Comparison of ENCODE assay signal across 28 cellular contexts in genomic region chr13:24360106-24360505, GRCh38. TPM values are rescaled to one million over a fixed set of nuclear protein-coding genes. Genes with fewer than 3 reads are reported as not detected.
DNase-seq lines count a peak whose midpoint lies in the region; ATAC-seq, FAIRE-seq and TF ChIP-seq lines count a peak whose summit lies in the region.
"Had no signal": no experiment of that assay in that cellular context is flagged by ENCODE, and none has a peak within 500 bp of the region (broad histone marks: within the 10 kb centered on the region; RNA-seq: fewer than 3 reads in every experiment).

No MANE protein-coding gene starts in this region.

- no peaks in the 10 kb centered on the region for H3K9me3 ChIP-seq in esophagus muscularis mucosa
- no peaks in the 10 kb centered on the region for H3K9me3 ChIP-seq in mucosa of rectum (ENCODE audit: control insufficient read depth in 2 of 2, low read length in 2 of 2)
- H3K9me3 ChIP-seq in osteoblast (ENCODE audit: low read depth, low read length): no peaks in the 10 kb centered on the region
- H3K9me3 ChIP-seq: A549; BLaER1 treated with 17β-estradiol and CSF1 and Interleukin-3, amounts not matched to agents 10 nM and 100 nM had no signal

- H3K4me2 ChIP-seq in osteoblast (ENCODE audit: insufficient read depth, low read length): no peak overlapping the region
- H3K4me2 ChIP-seq: A549; BLaER1 treated with 17β-estradiol and CSF1 and Interleukin-3, amounts not matched to agents 10 nM and 100 nM had no signal

- FAIRE-seq in bronchial epithelial cell (lab: Jason Lieb, UNC): peak; percentile 50
- FAIRE-seq: A549, D721Med, GM12891, GM18507 had no signal

- no peak for TF ChIP-seq CTCF in bronchial epithelial cell (IDR thresholded peaks at IDR 0.05; ENCODE audit: insufficient read depth, low read length, severe bottlenecking)
- no peak for TF ChIP-seq CTCF in esophagus muscularis mucosa (IDR thresholded peaks at IDR 0.05)
- TF ChIP-seq CTCF in osteoblast (IDR thresholded peaks at IDR 0.05; ENCODE audit: extremely low read depth, low read depth, low read length): no peak

- H3K4me1 ChIP-seq in esophagus muscularis mucosa (no peaks in the 10 kb centered on the region), mucosa of rectum (ENCODE audit: control insufficient read depth in 2 of 2, insufficient read depth in 2 of 2, low read length in 2 of 2) (peaks cover 10 to 17% of the 10 kb centered on the region in 2 donors), osteoblast (ENCODE audit: insufficient read depth, low read length) (no peaks in the 10 kb centered on the region)
- H3K4me1 ChIP-seq: A549; BE2C; BLaER1 treated with 17β-estradiol and CSF1 and Interleukin-3, amounts not matched to agents 10 nM and 100 nM had no signal

- H3K79me2 ChIP-seq in osteoblast (ENCODE audit: insufficient read depth, low read length): no peaks in the 10 kb centered on the region

- no peak for TF ChIP-seq POLR2A in esophagus muscularis mucosa (IDR thresholded peaks at IDR 0.05; ENCODE audit: low read depth)

- DNase-seq in bronchial epithelial cell (ENCODE audit: low read depth): no peak
- DNase-seq in esophagus muscularis mucosa (ENCODE audit: extremely low spot score): peak; percentile 34
- DNase-seq in osteoblast (ENCODE audit: insufficient read length, low spot score, missing footprints): peak; percentile 4
- DNase-seq in SIG-M5 (lab: John Stamatoyannopoulos, UW): no peak
- DNase-seq: 8988T; ACHN; AML-193; BE2C; CD4-positive, alpha-beta T cell; CD8-positive, alpha-beta memory T cell; DMS 273 treated with DMSO at 0.1 percent for 48 hours; DMS53; DMS79 treated with DMSO at 0.1 percent for 48 hours; GF-D8; GM23248; H7; HCEC 1CT had no signal

- H3K27me3 ChIP-seq in bronchial epithelial cell (ENCODE audit: control insufficient read depth, insufficient read depth, low read length) (no peaks in the 10 kb centered on the region), esophagus muscularis mucosa (no peaks in the 10 kb centered on the region), mucosa of rectum (ENCODE audit: control insufficient read depth in 2 of 2, insufficient read depth in 2 of 2, low read length in 2 of 2) (no peaks in the 10 kb centered on the region), osteoblast (ENCODE audit: insufficient read depth, low read length) (no peaks in the 10 kb centered on the region)
- H3K27me3 ChIP-seq: BE2C; BLaER1 treated with 17β-estradiol and CSF1 and Interleukin-3, amounts not matched to agents 10 nM and 100 nM had no signal

- intact Hi-C loops in esophagus muscularis mucosa (cut with DNase I): no loop called here

- no peaks in the 10 kb centered on the region for H4K20me1 ChIP-seq in osteoblast (ENCODE audit: insufficient read depth, low read length)
- H4K20me1 ChIP-seq: BLaER1 treated with 17β-estradiol and CSF1 and Interleukin-3, amounts not matched to agents 10 nM and 100 nM had no signal

- no peak overlapping the region for H3K4me3 ChIP-seq in bronchial epithelial cell (ENCODE audit: low read depth, low read length)
- H3K4me3 ChIP-seq in esophagus muscularis mucosa: no peak overlapping the region
- no peak overlapping the region for H3K4me3 ChIP-seq in mucosa of rectum (ENCODE audit: low read length in 2 of 2)
- no peak overlapping the region for H3K4me3 ChIP-seq in osteoblast (ENCODE audit: insufficient read depth, low read length)
- H3K4me3 ChIP-seq: A549; BLaER1 treated with 17β-estradiol and CSF1 and Interleukin-3, amounts not matched to agents 10 nM and 100 nM; GM23248 had no signal

- ATAC-seq in GM21723 (IDR thresholded peaks at IDR 0.05; ENCODE audit: unreplicated experiment): no peak
- no peak for ATAC-seq in HG03520 (IDR thresholded peaks at IDR 0.05; ENCODE audit: unreplicated experiment)
- ATAC-seq: A549 had no signal

- H2AFZ ChIP-seq in osteoblast (ENCODE audit: low read length): no peak overlapping the region
- H2AFZ ChIP-seq: GM23248 had no signal

- H3K27ac ChIP-seq in esophagus muscularis mucosa (replicated peaks in 1 of 4) (no peak overlapping the region), mucosa of rectum (ENCODE audit: low read depth in 2 of 2, low read length in 2 of 2) (peak overlapping the region; percentile 67 to 84), osteoblast (ENCODE audit: low read depth, low read length) (no peak overlapping the region)
- H3K27ac ChIP-seq: A549; BLaER1 treated with 17β-estradiol and CSF1 and Interleukin-3, amounts not matched to agents 10 nM and 100 nM; GM23248 had no signal

- H3K36me3 ChIP-seq in bronchial epithelial cell (ENCODE audit: control insufficient read depth, insufficient read depth, low read length) (no peaks in the 10 kb centered on the region), esophagus muscularis mucosa (no peaks in the 10 kb centered on the region), mucosa of rectum (ENCODE audit: control insufficient read depth in 2 of 2, insufficient read depth in 2 of 2, low read length in 2 of 2) (no peaks in the 10 kb centered on the region), osteoblast (ENCODE audit: insufficient read depth, low read length) (no peaks in the 10 kb centered on the region)
- H3K36me3 ChIP-seq: BE2C; BLaER1 treated with 17β-estradiol and CSF1 and Interleukin-3, amounts not matched to agents 10 nM and 100 nM had no signal

- WGBS in esophagus muscularis mucosa: 95% methylated on average over 6 of the region's 7 CpGs

- H3K9ac ChIP-seq in mucosa of rectum (ENCODE audit: low read depth in 1 of 2, low read length in 2 of 2): peak overlapping the region in 1 of 2 donors; percentile 39
- H3K9ac ChIP-seq: BLaER1 treated with 17β-estradiol and CSF1 and Interleukin-3, amounts not matched to agents 10 nM and 100 nM; GM23248 had no signal

- no peak for TF ChIP-seq EP300 in esophagus muscularis mucosa (IDR thresholded peaks at IDR 0.05)

RNA-seq across cellular contexts. Expression of gene C1QTNF9, which starts 50.7 kb away (rescaled TPM):
- not detected in 2 replicates for total RNA-seq in bronchial epithelial cell
- total RNA-seq in esophagus muscularis mucosa: 1 to 10 TPM in 1 of 4 donors, under 1 TPM in 3; 0.32 to 2.0 (median 0.91) TPM
- total RNA-seq in osteoblast: under 0.01 TPM in 1 of 2 replicates, not detected in the other
- total RNA-seq: CD4-positive, alpha-beta T cell; CD8-positive, alpha-beta memory T cell; Daoy; G401; GM23248; H1 had no signal

Comparison
In these comparisons a context has a peak if more than half of its experiments do, and no peak if none do; other contexts are left out.
1. DNase-seq: peak in esophagus muscularis mucosa (single experiment) and osteoblast (single experiment); none in bronchial epithelial cell (single experiment) and SIG-M5 (single experiment).
2. H3K27ac ChIP-seq: peak in mucosa of rectum (2 of 2); none in esophagus muscularis mucosa (0 of 4) and osteoblast (single experiment).